Comparison of ENCODE assay signal across 10 cellular contexts in the genomic region with DNA sequence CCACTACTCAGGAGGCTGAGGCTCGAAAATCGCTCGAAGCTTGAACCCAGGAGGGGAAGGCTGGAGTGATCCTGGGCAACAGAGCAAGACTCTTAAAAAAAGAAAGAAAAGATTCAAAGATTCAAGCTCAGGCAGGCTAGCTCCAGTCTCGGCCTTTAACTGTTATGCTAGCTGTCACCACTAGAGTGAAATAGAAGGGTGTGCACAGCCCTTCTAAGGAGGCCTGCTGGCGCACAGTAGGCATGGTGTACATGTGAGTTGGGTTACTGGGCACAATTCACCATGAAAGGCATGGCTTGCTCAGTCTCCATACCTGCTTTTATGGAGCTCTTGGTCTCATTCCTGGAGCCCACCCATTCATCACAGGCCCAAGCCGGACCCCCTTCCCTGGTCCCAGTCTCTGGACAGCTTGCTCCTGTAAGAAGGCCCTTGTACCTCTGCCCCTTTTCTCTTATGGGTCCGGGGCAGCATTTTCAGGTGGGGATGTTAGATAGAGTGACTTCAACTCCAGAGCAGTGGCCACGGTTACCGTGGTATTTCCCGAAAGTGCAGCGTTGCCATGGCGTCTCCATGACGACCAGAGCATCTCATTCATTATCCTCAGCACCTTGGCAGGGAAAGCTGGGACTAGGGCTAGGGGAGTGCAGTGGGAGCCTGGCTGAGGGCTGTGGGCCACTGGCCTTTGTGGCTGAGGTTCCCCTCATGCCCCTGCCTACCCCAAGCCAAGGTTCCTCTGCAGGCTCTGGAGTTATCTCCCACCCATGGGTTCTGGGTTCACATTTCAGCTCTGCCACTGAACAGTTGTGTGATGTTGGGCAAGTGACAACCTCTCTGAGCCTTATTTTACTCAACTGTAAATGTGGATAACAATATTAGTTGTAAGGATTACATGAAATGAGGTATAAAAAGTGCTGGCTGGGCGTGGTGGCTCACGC. TPM values are rescaled to one million over a fixed set of nuclear protein-coding genes. Genes with fewer than 3 reads are reported as not detected.
DNase-seq lines count a peak whose midpoint lies in the region; FAIRE-seq and TF ChIP-seq lines count a peak whose summit lies in the region.
"Had no signal": no experiment of that assay in that cellular context is flagged by ENCODE, and none has a peak within 500 bp of the region (broad histone marks: within the 10 kb centered on the region; RNA-seq: fewer than 3 reads in every experiment).

No MANE protein-coding gene starts in this region.

- peaks cover 77% of the 10 kb centered on the region for H3K79me2 ChIP-seq in fibroblast of lung (ENCODE audit: control insufficient read depth, insufficient read depth, low read length)

- H3K36me3 ChIP-seq in fibroblast of lung (ENCODE audit: control insufficient read depth, insufficient read depth, low read length) = no peaks in the 10 kb centered on the region

- no peak overlapping the region for H2AFZ ChIP-seq in fibroblast of lung (ENCODE audit: low read length)

- H3K4me1 ChIP-seq in fibroblast of lung (ENCODE audit: control insufficient read depth, extremely low read depth, insufficient read depth, low read length) = peaks cover 63% of the 10 kb centered on the region

- no peaks in the 10 kb centered on the region for H3K9me3 ChIP-seq in fibroblast of lung (ENCODE audit: control insufficient read depth, insufficient read depth, low read depth, low read length)
- H3K9me3 ChIP-seq: BLaER1 treated with 17β-estradiol and CSF1 and Interleukin-3, amounts not matched to agents 10 nM and 100 nM had no signal

- H3K9ac ChIP-seq in fibroblast of lung (ENCODE audit: insufficient read depth, low read length) = no peak overlapping the region
- H3K9ac ChIP-seq: BLaER1 treated with 17β-estradiol and CSF1 and Interleukin-3, amounts not matched to agents 10 nM and 100 nM had no signal

- H3K4me2 ChIP-seq in fibroblast of lung (ENCODE audit: extremely low read depth, insufficient read depth, low read length) = no peak overlapping the region

- H3K27ac ChIP-seq in fibroblast of lung (ENCODE audit: insufficient read depth, low read length) = peak overlapping the region; percentile 80
- peak overlapping the region; percentile 65 for H3K27ac ChIP-seq in substantia nigra (ENCODE audit: low read depth, low read length, poor library complexity, severe bottlenecking)
- H3K27ac ChIP-seq: BLaER1 treated with 17β-estradiol and CSF1 and Interleukin-3, amounts not matched to agents 10 nM and 100 nM had no signal

- peak; percentile 33 for DNase-seq in activated CD4-positive, alpha-beta T cell treated with anti-CD3 and anti-CD28 coated beads for 48 hours
- DNase-seq in activated CD4-positive, alpha-beta T cell treated with anti-CD3 and anti-CD28 coated beads, Interleukin-2, amount 50 U/mL, for 1 hour = no peak
- DNase-seq in RCC 7860 (ENCODE audit: low spot score) = peak; percentile 31
- DNase-seq in fibroblast of lung (ENCODE audit: low read depth in 2 of 2) = peak; percentile 21 to 50
- DNase-seq in substantia nigra (lab: John Stamatoyannopoulos, UW) = peak in 7 of 49 donors; percentile 27 to 56 (median 42)
- no peak for DNase-seq in AG08395 (ENCODE audit: low spot score)
- DNase-seq in SHP77 (lab: John Stamatoyannopoulos, UW) = no peak
- DNase-seq in NCI-H82 treated with DMSO at 0.1 percent for 48 hours (lab: John Stamatoyannopoulos, UW; ENCODE audit: unreplicated experiment) = no peak
- DNase-seq: left cardiac atrium had no signal

- TF ChIP-seq CTCF in fibroblast of lung (conservative IDR thresholded peaks at IDR 0.05 in 1 of 2, IDR thresholded peaks at IDR 0.05 in 1 of 2; ENCODE audit: low read depth in 1 of 2, low read length in 2 of 2) = peak in 1 of 2 donors; percentile 2

- H3K4me3 ChIP-seq in fibroblast of lung (replicated peaks in 1 of 4; ENCODE audit: control extremely low read depth in 1 of 4, insufficient read depth in 1 of 4, low read depth in 3 of 4, low read length in 4 of 4) = no peak overlapping the region
- H3K4me3 ChIP-seq: BLaER1 treated with 17β-estradiol and CSF1 and Interleukin-3, amounts not matched to agents 10 nM and 100 nM had no signal

- no peak for FAIRE-seq in RCC 7860 (lab: Jason Lieb, UNC)

- H4K20me1 ChIP-seq in fibroblast of lung (ENCODE audit: control insufficient read depth, extremely low read depth, insufficient read depth, low read length) = no peaks in the 10 kb centered on the region

- no peaks in the 10 kb centered on the region for H3K27me3 ChIP-seq in fibroblast of lung (ENCODE audit: control insufficient read depth, insufficient read depth, low read length)
- H3K27me3 ChIP-seq: BLaER1 treated with 17β-estradiol and CSF1 and Interleukin-3, amounts not matched to agents 10 nM and 100 nM had no signal

RNA-seq across cellular contexts. Expression of gene NDST1, which starts 5.7 kb away (rescaled TPM):
- 18.2 and 38.5 TPM in 2 replicates for total RNA-seq in fibroblast of lung
- 50.5 and 94.8 TPM in 2 replicates for polyA plus RNA-seq in fibroblast of lung
- 69.9 and 152 TPM in 2 replicates for polyA plus RNA-seq in fibroblast of lung (2012)
- 218 and 448 TPM in 2 replicates for polyA minus RNA-seq in fibroblast of lung (ENCODE audit: low replicate concordance)

Comparison
In these comparisons a context has a peak if more than half of its experiments do, and no peak if none do; other contexts are left out.
1. DNase-seq: peak in activated CD4-positive, alpha-beta T cell treated with anti-CD3 and anti-CD28 coated beads for 48 hours (single experiment), RCC 7860 (single experiment) and fibroblast of lung (2 of 2); none in activated CD4-positive, alpha-beta T cell treated with anti-CD3 and anti-CD28 coated beads, Interleukin-2, amount 50 U/mL, for 1 hour (single experiment), AG08395 (single experiment), SHP77 (0 of 2) and NCI-H82 treated with DMSO at 0.1 percent for 48 hours (single experiment).